ENCODE assay signal across 21 cellular contexts in genomic region chr1:31514117-31514516, GRCh38.
"Had no signal": no experiment of that assay in that cellular context is flagged by ENCODE, and none has a peak within 500 bp of the region (broad histone marks: within the 10 kb centered on the region; RNA-seq: fewer than 3 reads in every experiment).

No MANE protein-coding gene starts in this region.

- H3K4me1 ChIP-seq: stomach, upper lobe of left lung had no signal

- H3K79me2 ChIP-seq: parathyroid adenoma had no signal

- ATAC-seq: effector memory CD8-positive, alpha-beta T cell; mucosa of descending colon; natural killer cell treated with Interleukin-12 subunit alpha and Interleukin-12 subunit beta and Interleukin-15 and Interleukin-18, amount 100 ng/mL, for 72 hours; sciatic nerve had no signal

- H3K36me3 ChIP-seq: stomach, thyroid gland, upper lobe of left lung had no signal

- H3K27ac Mint-ChIP-seq: mesothelial cell of epicardium; naive B cell; natural killer cell treated with Interleukin-12 subunit alpha and Interleukin-12 subunit beta and Interleukin-15 and Interleukin-18, amount 100 ng/mL, for 72 hours; progenitor cell of endocrine pancreas had no signal

- H3K9ac ChIP-seq: parathyroid adenoma had no signal

- H3K4me2 ChIP-seq: smooth muscle cell had no signal

- H3K9me3 Mint-ChIP-seq: effector memory CD8-positive, alpha-beta T cell; mesothelial cell of epicardium; natural killer cell treated with Interleukin-12 subunit alpha and Interleukin-12 subunit beta and Interleukin-15 and Interleukin-18, amount 100 ng/mL, for 72 hours; neural crest cell had no signal

- H3K36me3 Mint-ChIP-seq: mesothelial cell of epicardium; natural killer cell treated with Interleukin-12 subunit alpha and Interleukin-12 subunit beta and Interleukin-15 and Interleukin-18, amount 100 ng/mL, for 72 hours had no signal

- H2AFZ ChIP-seq: parathyroid adenoma had no signal

- H3K27me3 Mint-ChIP-seq: progenitor cell of endocrine pancreas had no signal

- H3K27me3 ChIP-seq: thyroid gland, upper lobe of left lung had no signal

- H3K27ac ChIP-seq: parathyroid adenoma, stomach, upper lobe of left lung had no signal

- H3K4me3 Mint-ChIP-seq: effector memory CD8-positive, alpha-beta T cell; mesothelial cell of epicardium; naive B cell; natural killer cell treated with Interleukin-12 subunit alpha and Interleukin-12 subunit beta and Interleukin-15 and Interleukin-18, amount 100 ng/mL, for 72 hours; neural crest cell had no signal

- DNase-seq: cortex of kidney; effector memory CD8-positive, alpha-beta T cell; mesenchymal stem cell; mucosa of descending colon; naive B cell; stimulated activated CD4-positive, alpha-beta T cell treated with anti-CD3 and anti-CD28 coated beads, Interleukin-12 subunit alpha, Interleukin-12 subunit beta, amount 100 ng/mL, for 4 hours; stimulated activated CD4-positive, alpha-beta T cell treated with anti-CD3 and anti-CD28 coated beads, Interleukin-1b, Interleukin-23, amount 100 ng/mL, for 48 hours; stimulated activated CD4-positive, alpha-beta T cell treated with anti-CD3 and anti-CD28 coated beads, Interleukin-4, amount 100 ng/mL, for 1 hour; stimulated activated CD8-positive, alpha-beta memory T cell treated with anti-CD3 and anti-CD28 coated beads, Interleukin-4, amount 100 ng/mL, for 48 hours; stimulated activated naive CD4-positive, alpha-beta T cell treated with Interleukin-2 at 50 U/mL for 16 hours; stomach; thyroid gland had no signal

- H3K4me3 ChIP-seq: lung, mucosa of descending colon, smooth muscle cell, stomach, thyroid gland, upper lobe of left lung had no signal

- H3K9me3 ChIP-seq: stomach, thyroid gland, upper lobe of left lung had no signal
